21 cellular contexts compared by ENCODE assay signal in genomic region chr9:5610491-5610890, GRCh38.
"Had no signal": no experiment of that assay in that cellular context is flagged by ENCODE, and none has a peak within 500 bp of the region (broad histone marks: within the 10 kb centered on the region; RNA-seq: fewer than 3 reads in every experiment).

No MANE protein-coding gene starts in this region.

- H3K27ac Mint-ChIP-seq: activated CD4-positive, alpha-beta T cell treated with anti-CD3 and anti-CD28 coated beads, Interleukin-2, amount 10 ng/mL, durations not matched to agents 24 days and 14 days; activated CD8-positive, alpha-beta T cell treated with anti-CD3 and anti-CD28 coated beads for 36 hours; activated naive CD8-positive, alpha-beta T cell treated with anti-CD3 and anti-CD28 coated beads, Interleukin-2, amount 10 ng/mL, durations not matched to agents 7 days and 5 days; activated T-helper 17 cell treated with anti-CD3 and anti-CD28 coated beads, Interleukin-2, amount 50 U/mL, for 72 hours; nephron had no signal

- H3K9me3 ChIP-seq: colonic mucosa, gastrocnemius medialis, lower lobe of right lung, sigmoid colon, tibial nerve had no signal

- H3K4me1 ChIP-seq: colonic mucosa had no signal

- DNase-seq: activated CD4-positive, alpha-beta T cell treated with anti-CD3 and anti-CD28 coated beads, Interleukin-2, amount 10 ng/mL, durations not matched to agents 24 days and 14 days; activated CD4-positive, CD25-positive, alpha-beta regulatory T cell; activated CD8-positive, alpha-beta T cell treated with anti-CD3 and anti-CD28 coated beads for 36 hours; activated naive CD4-positive, alpha-beta T cell; activated naive CD8-positive, alpha-beta T cell treated with anti-CD3 and anti-CD28 coated beads, Interleukin-2, amount 10 ng/mL, durations not matched to agents 7 days and 5 days; activated T-cell treated with anti-CD3 and anti-CD28 coated beads, Interleukin-2, amount 50 U/mL, for 1 hour; anterior cingulate cortex; caudate nucleus; colonic mucosa; gastrocnemius medialis; head of caudate nucleus; lower lobe of right lung; nucleus accumbens; sigmoid colon; stimulated activated naive B cell treated with anti-CD40 and anti-IgM and Interleukin-4, amounts not matched to agents 10 μg/mL and 1 μg/mL and 100 μg/mL, for 72 hours had no signal

- FAIRE-seq: keratinocyte, urothelium cell line had no signal

- H3K4me3 ChIP-seq: colonic mucosa, gastrocnemius medialis, lower lobe of right lung, sigmoid colon, tibial nerve had no signal

- H3K36me3 ChIP-seq: colonic mucosa, gastrocnemius medialis, lower lobe of right lung, sigmoid colon, tibial nerve had no signal

- H3K4me3 Mint-ChIP-seq: activated CD4-positive, alpha-beta T cell treated with anti-CD3 and anti-CD28 coated beads, Interleukin-2, amount 10 ng/mL, durations not matched to agents 24 days and 14 days; activated CD8-positive, alpha-beta T cell treated with anti-CD3 and anti-CD28 coated beads for 36 hours; activated T-helper 17 cell treated with anti-CD3 and anti-CD28 coated beads, Interleukin-2, amount 50 U/mL, for 72 hours; brain; nephron; stimulated activated naive B cell treated with anti-CD40 and anti-IgM and Interleukin-4, amounts not matched to agents 10 μg/mL and 1 μg/mL and 100 μg/mL, for 72 hours had no signal

- H3K27ac ChIP-seq: colonic mucosa, lower lobe of right lung, sigmoid colon had no signal

- ATAC-seq: activated CD8-positive, alpha-beta T cell treated with anti-CD3 and anti-CD28 coated beads for 36 hours; activated T-helper 17 cell treated with anti-CD3 and anti-CD28 coated beads, Interleukin-2, amount 50 U/mL, for 72 hours; gastrocnemius medialis; lower lobe of right lung; stimulated activated naive B cell treated with anti-CD40 and anti-IgM and Interleukin-4, amounts not matched to agents 10 μg/mL and 1 μg/mL and 100 μg/mL, for 72 hours had no signal

- H3K27me3 ChIP-seq: colonic mucosa, gastrocnemius medialis, sigmoid colon, tibial nerve had no signal

- H3K27me3 Mint-ChIP-seq: activated CD4-positive, alpha-beta T cell treated with anti-CD3 and anti-CD28 coated beads, Interleukin-2, amount 10 ng/mL, durations not matched to agents 24 days and 14 days; activated CD8-positive, alpha-beta T cell treated with anti-CD3 and anti-CD28 coated beads for 36 hours; activated naive CD8-positive, alpha-beta T cell treated with anti-CD3 and anti-CD28 coated beads, Interleukin-2, amount 10 ng/mL, durations not matched to agents 7 days and 5 days; activated T-helper 17 cell treated with anti-CD3 and anti-CD28 coated beads, Interleukin-2, amount 50 U/mL, for 72 hours; brain; stimulated activated naive B cell treated with anti-CD40 and anti-IgM and Interleukin-4, amounts not matched to agents 10 μg/mL and 1 μg/mL and 100 μg/mL, for 72 hours had no signal

- H3K4me1 Mint-ChIP-seq: activated T-helper 17 cell treated with anti-CD3 and anti-CD28 coated beads, Interleukin-2, amount 50 U/mL, for 72 hours; brain; nephron had no signal

- H3K9me3 Mint-ChIP-seq: activated CD4-positive, alpha-beta T cell treated with anti-CD3 and anti-CD28 coated beads, Interleukin-2, amount 10 ng/mL, durations not matched to agents 24 days and 14 days; activated T-helper 17 cell treated with anti-CD3 and anti-CD28 coated beads, Interleukin-2, amount 50 U/mL, for 72 hours had no signal
